Comparison of ENCODE assay signal across 8 cellular contexts in genomic region chrX:131917588-131917987, GRCh38.
"Had no signal": no experiment of that assay in that cellular context is flagged by ENCODE, and none has a peak within 500 bp of the region (broad histone marks: within the 10 kb centered on the region; RNA-seq: fewer than 3 reads in every experiment).

No MANE protein-coding gene starts in this region.

- DNase-seq: H9, HCEC 1CT, IMR-90, KBM-7 had no signal

- FAIRE-seq: H1, H54, HTR-8/SVneo had no signal

- H3K4me2 ChIP-seq: GM23338 had no signal

- H2AFZ ChIP-seq: GM23338 had no signal

- ATAC-seq: GM23338 had no signal

- H3K4me3 ChIP-seq: GM23338 had no signal
